9 cellular contexts compared by ENCODE assay signal in genomic region chr12:4809449-4810218, GRCh38.
DNase-seq lines count a peak whose midpoint lies in the region; ATAC-seq, FAIRE-seq and TF ChIP-seq lines count a peak whose summit lies in the region.
"Had no signal": no experiment of that assay in that cellular context is flagged by ENCODE, and none has a peak within 500 bp of the region (broad histone marks: within the 10 kb centered on the region; RNA-seq: fewer than 3 reads in every experiment).

No MANE protein-coding gene starts in this region.

- no peaks in the 10 kb centered on the region for H3K9me3 Mint-ChIP-seq in T-helper 2 cell treated with Interferon-gamma antibody and Interleukin-4, amounts not matched to agents 5 μg/mL and 100 μg/mL, for 36 hours
- H3K9me3 Mint-ChIP-seq: dendritic cell treated with granulocyte-macrophage colony-stimulating factor and Interleukin-4, amounts not matched to agents 40 ng/mL and 50 ng/mL, for 4 days had no signal

- TF ChIP-seq POLR2A in GM12891 (IDR thresholded peaks at IDR 0.05; ENCODE audit: low read depth, low read length) (no peak), sigmoid colon (IDR thresholded peaks at IDR 0.05) (no peak)

- TF ChIP-seq EP300 in sigmoid colon (IDR thresholded peaks at IDR 0.05) = no peak

- H3K36me3 ChIP-seq in left ventricle myocardium inferior (no peaks in the 10 kb centered on the region), sigmoid colon (no peaks in the 10 kb centered on the region)

- WGBS in sigmoid colon, 2 donors = 1 to 3% methylated on average over 80 of the region's 80 CpGs

- H3K4me3 ChIP-seq in left ventricle myocardium inferior (peak overlapping the region; percentile 68), sigmoid colon (peak overlapping the region; percentile 19 to 48 (median 36))

- H3K27ac ChIP-seq in left ventricle myocardium inferior (replicated peaks) (no peak overlapping the region), sigmoid colon (no peak overlapping the region)

- no peaks in the 10 kb centered on the region for H3K27me3 Mint-ChIP-seq in T-helper 2 cell treated with Interferon-gamma antibody and Interleukin-4, amounts not matched to agents 5 μg/mL and 100 μg/mL, for 36 hours (ENCODE audit: low read depth)

- no peak for FAIRE-seq in GM12891 (lab: Jason Lieb, UNC)

- H3K27me3 ChIP-seq in left ventricle myocardium inferior (ENCODE audit: low read depth) (peaks cover 77% of the 10 kb centered on the region), sigmoid colon (peaks cover 9 to 63% (median 33%) of the 10 kb centered on the region in 3 donors)

- intact Hi-C loops in left ventricle myocardium inferior (cut with micrococcal nuclease) = no loop called here
- intact Hi-C loops in sigmoid colon (cut with DNase I) = no loop called here

- no peak for ATAC-seq in HG03108 (IDR thresholded peaks at IDR 0.05; ENCODE audit: unreplicated experiment)

- no peak overlapping the region for H3K27ac Mint-ChIP-seq in T-helper 2 cell treated with Interferon-gamma antibody and Interleukin-4, amounts not matched to agents 5 μg/mL and 100 μg/mL, for 36 hours
- H3K27ac Mint-ChIP-seq: dendritic cell treated with granulocyte-macrophage colony-stimulating factor and Interleukin-4, amounts not matched to agents 40 ng/mL and 50 ng/mL, for 4 days had no signal

- DNase-seq in GM12891 (ENCODE audit: insufficient read length, low spot score) (peak; percentile 20), left ventricle myocardium inferior (no peak), sigmoid colon (no peak), SKM-1 (lab: John Stamatoyannopoulos, UW; ENCODE audit: unreplicated experiment) (no peak), NCI-H128 (lab: John Stamatoyannopoulos, UW; ENCODE audit: unreplicated experiment) (no peak), NCI-H2196 (lab: John Stamatoyannopoulos, UW; ENCODE audit: unreplicated experiment) (no peak)
- peak; percentile 29 for DNase-seq in T-helper 2 cell treated with Interferon-gamma antibody and Interleukin-4, amounts not matched to agents 5 μg/mL and 100 μg/mL, for 36 hours (ENCODE audit: low spot score)

- H3K4me1 ChIP-seq in left ventricle myocardium inferior (peaks cover 16% of the 10 kb centered on the region), sigmoid colon (peaks cover 0 to 18% (median 17%) of the 10 kb centered on the region in 4 donors)

- no peaks in the 10 kb centered on the region for H3K9me3 ChIP-seq in left ventricle myocardium inferior (replicated peaks)
- H3K9me3 ChIP-seq in sigmoid colon = no peaks in the 10 kb centered on the region

- H3K4me3 Mint-ChIP-seq in T-helper 2 cell treated with Interferon-gamma antibody and Interleukin-4, amounts not matched to agents 5 μg/mL and 100 μg/mL, for 36 hours = peak overlapping the region; percentile 53
- H3K4me3 Mint-ChIP-seq: dendritic cell treated with granulocyte-macrophage colony-stimulating factor and Interleukin-4, amounts not matched to agents 40 ng/mL and 50 ng/mL, for 4 days had no signal

- TF ChIP-seq CTCF in left ventricle myocardium inferior (IDR thresholded peaks at IDR 0.05; ENCODE audit: borderline replicate concordance) (no peak), sigmoid colon (IDR thresholded peaks at IDR 0.05) (no peak)

- H3K4me1 Mint-ChIP-seq in T-helper 2 cell treated with Interferon-gamma antibody and Interleukin-4, amounts not matched to agents 5 μg/mL and 100 μg/mL, for 36 hours (ENCODE audit: low read depth) = peaks cover 39% of the 10 kb centered on the region

- peaks cover 69% of the 10 kb centered on the region for H3K36me3 Mint-ChIP-seq in T-helper 2 cell treated with Interferon-gamma antibody and Interleukin-4, amounts not matched to agents 5 μg/mL and 100 μg/mL, for 36 hours (ENCODE audit: low read depth)

TF ChIP-seq in GM12891, 5 proteins besides CTCF, POLR2A, EP300 and RAD21:
- TF ChIP-seq POU2F2 (IDR thresholded peaks at IDR 0.05; ENCODE audit: low read depth, low read length) = no peak
- no peak for TF ChIP-seq POLR2AphosphoS5 (IDR thresholded peaks at IDR 0.05; ENCODE audit: low read depth, low read length)
- TF ChIP-seq PAX5 (IDR thresholded peaks at IDR 0.05; ENCODE audit: insufficient read depth, low read length, severe bottlenecking) = no peak
- no peak for TF ChIP-seq TAF1 (IDR thresholded peaks at IDR 0.05; ENCODE audit: low read depth, low read length)
- no peak for TF ChIP-seq SPI1 (IDR thresholded peaks at IDR 0.05; ENCODE audit: low read depth, low read length)
TF ChIP-seq in GM12891: peak in this region for 0.

Comparison
In these comparisons a context has a peak if more than half of its experiments do, and no peak if none do; other contexts are left out.
1. DNase-seq: peak in GM12891 (single experiment) and T-helper 2 cell treated with Interferon-gamma antibody and Interleukin-4, amounts not matched to agents 5 μg/mL and 100 μg/mL, for 36 hours (single experiment); none in left ventricle myocardium inferior (single experiment), sigmoid colon (single experiment), SKM-1 (single experiment), NCI-H128 (single experiment) and NCI-H2196 (single experiment).